In the genomic region with DNA sequence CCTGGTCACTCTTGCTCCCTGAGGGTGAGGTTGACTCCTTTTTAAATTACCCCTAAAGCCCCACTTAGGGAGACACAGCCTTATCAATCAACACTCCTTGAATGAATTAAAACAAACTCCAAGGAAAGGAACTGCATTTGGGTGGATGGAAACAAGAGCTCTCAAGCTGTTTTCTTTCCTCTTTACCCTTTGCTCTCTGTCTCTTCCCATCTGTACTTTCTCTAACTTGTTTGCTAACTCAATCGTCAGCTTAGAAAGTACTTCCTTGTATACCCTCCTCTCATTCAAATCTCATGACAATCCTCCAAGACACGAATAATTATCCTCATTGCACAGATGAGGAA, we compare ENCODE assay signal across 13 cellular contexts. TPM values are rescaled to one million over a fixed set of nuclear protein-coding genes. Genes with fewer than 3 reads are reported as not detected.
A peak's percentile ranks its signal among the peaks of the same experiment; 100 is the strongest.
DNase-seq lines count a peak whose midpoint lies in the region; ATAC-seq and TF ChIP-seq lines count a peak whose summit lies in the region.
"Had no signal": no experiment of that assay in that cellular context is flagged by ENCODE, and none has a peak within 500 bp of the region (broad histone marks: within the 10 kb centered on the region; RNA-seq: fewer than 3 reads in every experiment).

No MANE protein-coding gene starts in this region.

- H3K36me3 ChIP-seq in Caco-2 (ENCODE audit: control insufficient read depth, insufficient read depth, low read length) (no peaks in the 10 kb centered on the region), OCI-LY3 (replicated peaks; ENCODE audit: low read depth, low read length) (no peaks in the 10 kb centered on the region), endodermal cell (ENCODE audit: control insufficient read depth, insufficient read depth, low read length) (no peaks in the 10 kb centered on the region), neutrophil (no peaks in the 10 kb centered on the region)

- H3K27me3 Mint-ChIP-seq in Caco-2 (ENCODE audit: insufficient read depth, unreplicated experiment): no peaks in the 10 kb centered on the region
- H3K27me3 Mint-ChIP-seq in endodermal cell (ENCODE audit: insufficient read depth): no peaks in the 10 kb centered on the region
- H3K27me3 Mint-ChIP-seq: brain had no signal

- no peaks in the 10 kb centered on the region for H3K79me2 ChIP-seq in OCI-LY3 (ENCODE audit: low read length)

- no peak for ATAC-seq in HG02588 (IDR thresholded peaks at IDR 0.05; ENCODE audit: unreplicated experiment)
- ATAC-seq in sciatic nerve: no peak

- H4K20me1 ChIP-seq in OCI-LY3 (ENCODE audit: insufficient read depth, low read length): no peaks in the 10 kb centered on the region

- TF ChIP-seq CTCF in Caco-2 (IDR thresholded peaks at IDR 0.05; ENCODE audit: insufficient read depth in 1 of 2, low read depth in 1 of 2, low read length in 1 of 2, severe bottlenecking in 1 of 2, unreplicated experiment in 1 of 2): no peak
- TF ChIP-seq CTCF in OCI-LY3 (IDR thresholded peaks at IDR 0.05; ENCODE audit: low read depth, low read length): no peak
- TF ChIP-seq CTCF in endodermal cell (conservative IDR thresholded peaks at IDR 0.05): no peak
- TF ChIP-seq CTCF in neutrophil (IDR thresholded peaks at IDR 0.05): no peak

- DNase-seq in Caco-2: no peak
- no peak for DNase-seq in endodermal cell
- no peak for DNase-seq in NCI-H1436 (lab: John Stamatoyannopoulos, UW)
- DNase-seq in sciatic nerve (ENCODE audit: low spot score): no peak
- no peak for DNase-seq in putamen (ENCODE audit: low spot score)
- DNase-seq: activated CD8-positive, alpha-beta memory T cell treated with anti-CD3 and anti-CD28 coated beads for 24 hours; hypothalamus; midbrain had no signal

- WGBS in endodermal cell (ENCODE audit: insufficient coverage in 1 of 2, insufficient read length in 1 of 2), 2 experiments: 74 to 83% methylated on average over 1 to 2 of the region's 2 CpGs

- POLR2A ChIA-PET in Caco-2 (lab: Charles Lee): interaction anchor here (0.5 to 2.1 kb wide), 5 partner anchors 27 to 214 kb away, joined by 3 to 24 read pairs (median 7); a partner anchor contains a TSS

- H3K4me1 Mint-ChIP-seq in Caco-2 (ENCODE audit: low read depth, unreplicated experiment) (peaks cover 62% of the 10 kb centered on the region), endodermal cell (peaks cover 40% of the 10 kb centered on the region)

- CTCF ChIA-PET in Caco-2 (lab: Charles Lee): interaction anchor here (0.6 to 2.6 kb wide), 7 partner anchors 15 to 218 kb away, joined by 3 to 12 read pairs (median 5); no protein-coding TSS in a partner anchor

- H3K36me3 Mint-ChIP-seq in Caco-2 (ENCODE audit: insufficient read depth, unreplicated experiment) (peaks cover 38% of the 10 kb centered on the region), endodermal cell (ENCODE audit: low read depth) (no peaks in the 10 kb centered on the region)
- H3K36me3 Mint-ChIP-seq: brain had no signal

- H3K4me2 ChIP-seq in OCI-LY3 (ENCODE audit: low read length): peak overlapping the region; percentile 99

- intact Hi-C loops in Caco-2 (cut with micrococcal nuclease; ENCODE audit: unreplicated experiment): loop anchor here (2.0 kb wide), 1 partner anchor 15 kb away; no protein-coding TSS in a partner anchor
- intact Hi-C loops in sciatic nerve (cut with DNase I): no loop called here

- no peaks in the 10 kb centered on the region for H3K9me3 ChIP-seq in Caco-2
- H3K9me3 ChIP-seq in OCI-LY3 (ENCODE audit: insufficient read depth, low read length): no peaks in the 10 kb centered on the region
- H3K9me3 ChIP-seq in endodermal cell (ENCODE audit: control insufficient read depth, low read length): no peaks in the 10 kb centered on the region
- no peaks in the 10 kb centered on the region for H3K9me3 ChIP-seq in neutrophil

- H3K9me3 Mint-ChIP-seq in Caco-2 (ENCODE audit: unreplicated experiment): no peaks in the 10 kb centered on the region
- H3K9me3 Mint-ChIP-seq in endodermal cell: no peaks in the 10 kb centered on the region

- 0 out of 2 replicates have a peak overlapping the region, but pooled peaks have one; percentile 3 for H2AFZ ChIP-seq in OCI-LY3 (ENCODE audit: low read depth, low read length)

- no peak overlapping the region for H3K4me3 ChIP-seq in Caco-2 (ENCODE audit: low read depth, low read length)
- peak overlapping the region; percentile 72 for H3K4me3 ChIP-seq in OCI-LY3 (ENCODE audit: low read length)
- H3K4me3 ChIP-seq in endodermal cell (ENCODE audit: low read length): no peak overlapping the region
- H3K4me3 ChIP-seq in neutrophil (ENCODE audit: low read depth in 1 of 2, low read length in 1 of 2): no peak overlapping the region
- H3K4me3 ChIP-seq: SK-N-MC had no signal

- no peaks in the 10 kb centered on the region for H3K27me3 ChIP-seq in Caco-2 (replicated peaks; ENCODE audit: control insufficient read depth, insufficient read depth, low read length)
- no peaks in the 10 kb centered on the region for H3K27me3 ChIP-seq in OCI-LY3 (ENCODE audit: low read depth, low read length)
- no peaks in the 10 kb centered on the region for H3K27me3 ChIP-seq in endodermal cell (ENCODE audit: control insufficient read depth, insufficient read depth, low read length, poor library complexity, severe bottlenecking)
- H3K27me3 ChIP-seq in neutrophil: no peaks in the 10 kb centered on the region

- H3K9ac ChIP-seq in OCI-LY3 (ENCODE audit: low read length) (peak overlapping the region; percentile 86), endodermal cell (ENCODE audit: extremely low read depth, low read length, poor library complexity, severe bottlenecking) (no peak overlapping the region)

- TSS peak; percentile 70 for BruUV-seq in Caco-2 (replicated peaks; lab: Mats Ljungman, UMichigan)

- peaks cover 82% of the 10 kb centered on the region for H3K4me1 ChIP-seq in Caco-2
- peaks cover 41% of the 10 kb centered on the region for H3K4me1 ChIP-seq in OCI-LY3 (ENCODE audit: low read length)
- H3K4me1 ChIP-seq in endodermal cell (ENCODE audit: control insufficient read depth, insufficient read depth, low read length): peaks cover 9% of the 10 kb centered on the region
- peaks cover 61 to 69% of the 10 kb centered on the region in 2 experiments for H3K4me1 ChIP-seq in neutrophil (ENCODE audit: control insufficient read depth in 1 of 2, insufficient read depth in 1 of 2, low read depth in 1 of 2, low read length in 1 of 2)

- peak overlapping the region; percentile 91 for H3K27ac Mint-ChIP-seq in Caco-2 (ENCODE audit: unreplicated experiment)
- H3K27ac Mint-ChIP-seq in endodermal cell: peak overlapping the region; percentile 94

- H3K4me3 Mint-ChIP-seq in Caco-2 (ENCODE audit: unreplicated experiment) (peak overlapping the region; percentile 16), endodermal cell (no peak overlapping the region)

- H3K27ac ChIP-seq in OCI-LY3 (ENCODE audit: low read length): peak overlapping the region; percentile 98
- H3K27ac ChIP-seq in endodermal cell (ENCODE audit: low read depth, low read length): no peak overlapping the region
- peak overlapping the region; percentile 59 for H3K27ac ChIP-seq in neutrophil
- H3K27ac ChIP-seq: SK-N-MC had no signal

RNA-seq across cellular contexts. Expression of a gene that starts 32.8 kb away (rescaled TPM):
- total RNA-seq in Caco-2 (2022) (225 and 237 TPM in 2 replicates), endodermal cell (100 to 1,000 TPM in 1 of 2 donors, 10 to 100 TPM in 1; 77.1 to 114 TPM), sciatic nerve (172 TPM)
- polyA plus RNA-seq in endodermal cell (2013, experiment 1 of 2): 59.2 TPM
- polyA plus RNA-seq in endodermal cell (2013, experiment 2 of 2): 48.7 TPM
